In genomic region chrX:65750674-65751469, GRCh38 we compare ENCODE assay signal across 8 cellular contexts.
DNase-seq lines count a peak whose midpoint lies in the region; ATAC-seq lines count a peak whose summit lies in the region.

No MANE protein-coding gene starts in this region.

- DNase-seq in activated CD4-positive, CD25-positive, alpha-beta regulatory T cell (lab: John Stamatoyannopoulos, UW): no peak
- DNase-seq in UCSD-AML1 (lab: John Stamatoyannopoulos, UW; ENCODE audit: unreplicated experiment) (peak; percentile 64), NCI-H510A treated with DMSO at 0.1 percent for 48 hours (lab: John Stamatoyannopoulos, UW) (no peak), DMS53 treated with DMSO at 0.1 percent for 48 hours (lab: John Stamatoyannopoulos, UW; ENCODE audit: unreplicated experiment) (no peak), EL (no peak)
- DNase-seq in stimulated activated CD8-positive, alpha-beta memory T cell treated with anti-CD3 and anti-CD28 coated beads, Interleukin-4, amount 100 ng/mL, for 48 hours: peak; percentile 49

- ATAC-seq in activated CD4-positive, CD25-positive, alpha-beta regulatory T cell treated with anti-CD3 and anti-CD28 coated beads, Interleukin-2, amount 50 U/mL, for 24 hours: peak; percentile 17 to 38
- peak; percentile 91 for ATAC-seq in HG03064 (IDR thresholded peaks at IDR 0.05; ENCODE audit: low read depth, unreplicated experiment)

Comparison
In these comparisons a context has a peak if more than half of its experiments do, and no peak if none do; other contexts are left out.
1. DNase-seq: peak in UCSD-AML1 (single experiment) and stimulated activated CD8-positive, alpha-beta memory T cell treated with anti-CD3 and anti-CD28 coated beads, Interleukin-4, amount 100 ng/mL, for 48 hours (single experiment); none in activated CD4-positive, CD25-positive, alpha-beta regulatory T cell (0 of 4), NCI-H510A treated with DMSO at 0.1 percent for 48 hours (single experiment), DMS53 treated with DMSO at 0.1 percent for 48 hours (single experiment) and EL (single experiment).